ENCODE assay signal across 35 cellular contexts in the genomic region with DNA sequence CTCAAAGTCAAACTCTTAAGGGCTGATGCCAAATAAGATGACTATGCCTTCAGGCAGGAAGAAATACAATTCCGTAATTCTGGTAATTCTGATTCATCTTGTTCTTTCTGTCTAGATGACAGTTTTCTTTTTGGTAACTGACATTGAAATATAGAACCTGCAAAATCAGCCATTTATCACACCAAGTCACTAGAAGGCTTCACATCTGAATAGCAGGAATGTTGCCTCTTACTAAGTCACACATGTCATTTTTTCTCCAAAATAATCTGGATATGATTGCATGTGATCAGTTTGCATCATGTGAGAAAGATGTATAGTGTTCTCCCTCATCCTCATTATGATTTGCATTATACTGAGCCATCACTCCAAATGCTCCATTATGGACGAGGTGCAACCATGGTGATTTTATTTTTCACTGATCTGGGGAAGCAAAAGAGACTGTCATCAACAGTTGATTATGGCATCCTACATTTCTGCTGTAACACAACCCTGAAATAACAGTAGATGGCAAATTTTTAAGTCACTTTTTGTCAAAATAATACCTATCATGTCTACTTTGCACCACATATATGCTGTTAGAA.
"Had no signal": no experiment of that assay in that cellular context is flagged by ENCODE, and none has a peak within 500 bp of the region (broad histone marks: within the 10 kb centered on the region; RNA-seq: fewer than 3 reads in every experiment).

No MANE protein-coding gene starts in this region.

- H3K4me3 ChIP-seq: MG63 had no signal

- H3K27ac ChIP-seq: KMS-11 had no signal

- H3K9ac ChIP-seq: KMS-11 had no signal

- H3K4me2 ChIP-seq: KMS-11 had no signal

- H3K9me3 ChIP-seq: MG63 had no signal

- H3K36me3 ChIP-seq: MG63 had no signal

- DNase-seq: Karpas-422, Kasumi-1, MG63, MM.1S, MV-4-11, NCI-H1048, NCI-H1092, NCI-H1092 treated with DMSO at 0.1 percent for 48 hours, NCI-H1105, NCI-H1105 treated with DMSO at 0.1 percent for 48 hours, NCI-H1417, NCI-H1417 treated with DMSO at 0.1 percent for 48 hours, NCI-H1436, NCI-H1436 treated with DMSO at 0.1 percent for 48 hours, NCI-H146, NCI-H1694, NCI-H1694 treated with DMSO at 0.1 percent for 48 hours, NCI-H187, NCI-H187 treated with DMSO at 0.1 percent for 48 hours, NCI-H1930, NCI-H2029, NCI-H2029 treated with DMSO at 0.1 percent for 48 hours, NCI-H2081, NCI-H2081 treated with DMSO at 0.1 percent for 48 hours, NCI-H2107, NCI-H2171, NCI-H2171 treated with DMSO at 0.1 percent for 48 hours, NCI-H2227 treated with DMSO at 0.1 percent for 48 hours, NCI-H226, NCI-H345, NCI-H446, NCI-H446 treated with DMSO at 0.1 percent for 48 hours, NCI-H510A, NCI-H510A treated with DMSO at 0.1 percent for 48 hours had no signal

- H3K27me3 ChIP-seq: MG63 had no signal
